In genomic region chr9:134066923-134067851, GRCh38 we compare ENCODE assay signal across 8 cellular contexts. TPM values are rescaled to one million over a fixed set of nuclear protein-coding genes. Genes with fewer than 3 reads are reported as not detected.
A peak's percentile ranks its signal among the peaks of the same experiment; 100 is the strongest.
DNase-seq lines count a peak whose midpoint lies in the region; ATAC-seq and TF ChIP-seq lines count a peak whose summit lies in the region.

No MANE protein-coding gene starts in this region.

- H3K9ac ChIP-seq in DND-41 (ENCODE audit: low read depth, low read length): peak overlapping the region; percentile 98

- H3K9me3 Mint-ChIP-seq in natural killer cell treated with Interleukin-12 subunit alpha and Interleukin-12 subunit beta and Interleukin-15 and Interleukin-18, amount 100 ng/mL, for 72 hours: no peaks in the 10 kb centered on the region

- 0% methylated on average over 26 of the region's 125 CpGs for WGBS in esophagus muscularis mucosa

- H3K79me2 ChIP-seq in DND-41 (ENCODE audit: insufficient read depth, low read length): peaks cover 53% of the 10 kb centered on the region

- peaks cover 37% of the 10 kb centered on the region for H4K20me1 ChIP-seq in DND-41 (ENCODE audit: insufficient read depth, low read length)

- peak overlapping the region; percentile 80 for H3K4me2 ChIP-seq in DND-41 (ENCODE audit: insufficient read depth, low read length)

- peaks cover 12 to 27% of the 10 kb centered on the region in 2 donors for H3K4me1 Mint-ChIP-seq in natural killer cell treated with Interleukin-12 subunit alpha and Interleukin-12 subunit beta and Interleukin-15 and Interleukin-18, amount 100 ng/mL, for 72 hours (ENCODE audit: low read depth in 2 of 2)

- no peak for TF ChIP-seq POLR2A in esophagus muscularis mucosa (IDR thresholded peaks at IDR 0.05; ENCODE audit: low read depth)

- ATAC-seq in DND-41 (ENCODE audit: insufficient read depth, low read depth) (no peak), GM21528 (IDR thresholded peaks at IDR 0.05; ENCODE audit: low FRiP score, unreplicated experiment) (peak; percentile 15)
- peak; percentile 5 to 16 for ATAC-seq in natural killer cell treated with Interleukin-12 subunit alpha and Interleukin-12 subunit beta and Interleukin-15 and Interleukin-18, amount 100 ng/mL, for 72 hours

- H3K27ac Mint-ChIP-seq in natural killer cell treated with Interleukin-12 subunit alpha and Interleukin-12 subunit beta and Interleukin-15 and Interleukin-18, amount 100 ng/mL, for 72 hours: peak overlapping the region; percentile 80 to 92

- DNase-seq in DND-41: peak; percentile 58
- peak; percentile 22 for DNase-seq in LHCN-M2 (ENCODE audit: low read depth)
- peak; percentile 45 for DNase-seq in activated CD8-positive, alpha-beta memory T cell treated with anti-CD3 and anti-CD28 coated beads, Interleukin-2, amount 50 U/mL, for 4 hours
- DNase-seq in esophagus muscularis mucosa (ENCODE audit: extremely low spot score): no peak
- DNase-seq in natural killer cell treated with Interleukin-12 subunit alpha and Interleukin-12 subunit beta and Interleukin-15 and Interleukin-18, amount 100 ng/mL, for 72 hours (ENCODE audit: low spot score): no peak
- no peak for DNase-seq in AML-193 (lab: John Stamatoyannopoulos, UW)
- no peak for DNase-seq in NK-92 (lab: John Stamatoyannopoulos, UW; ENCODE audit: unreplicated experiment)

- H3K27me3 ChIP-seq in DND-41 (ENCODE audit: insufficient read depth, low read length, poor library complexity) (peaks cover 15% of the 10 kb centered on the region), esophagus muscularis mucosa (no peaks in the 10 kb centered on the region)

- peak overlapping the region; percentile 48; the same call in 1 of the 2 replicates for H2AFZ ChIP-seq in DND-41 (ENCODE audit: low read depth, low read length)

- H3K36me3 ChIP-seq in DND-41 (ENCODE audit: insufficient read depth, low read length) (peaks cover 15% of the 10 kb centered on the region; the same call in 1 of the 2 replicates), esophagus muscularis mucosa (no peaks in the 10 kb centered on the region)

- H3K4me3 ChIP-seq in DND-41 (ENCODE audit: low read depth in 1 of 2, low read length in 2 of 2): peak overlapping the region; percentile 82 to 94; a peak in 3 of 4 replicates
- H3K4me3 ChIP-seq in esophagus muscularis mucosa: peak overlapping the region; percentile 88 to 94 (median 90)

- TF ChIP-seq CTCF in DND-41 (IDR thresholded peaks at IDR 0.05; ENCODE audit: borderline replicate concordance, extremely low read depth, low read length, poor library complexity, severe bottlenecking) (no peak), esophagus muscularis mucosa (IDR thresholded peaks at IDR 0.05) (no peak)

- H3K27ac ChIP-seq in DND-41 (ENCODE audit: low read length) (peak overlapping the region; percentile 92), esophagus muscularis mucosa (replicated peaks in 1 of 4) (peak overlapping the region; percentile 81 to 99 (median 91))

- peaks cover 0 to 8% of the 10 kb centered on the region in 2 donors for H3K27me3 Mint-ChIP-seq in natural killer cell treated with Interleukin-12 subunit alpha and Interleukin-12 subunit beta and Interleukin-15 and Interleukin-18, amount 100 ng/mL, for 72 hours

- intact Hi-C loops in esophagus muscularis mucosa (cut with DNase I): loop anchor here (2.0 to 5.0 kb wide), 2 partner anchors 65 to 96 kb away; no protein-coding TSS in a partner anchor

- peak overlapping the region; percentile 86 for H3K4me3 Mint-ChIP-seq in natural killer cell treated with Interleukin-12 subunit alpha and Interleukin-12 subunit beta and Interleukin-15 and Interleukin-18, amount 100 ng/mL, for 72 hours

- H3K9me3 ChIP-seq in DND-41 (ENCODE audit: insufficient read depth, low read length, severe bottlenecking): no peaks in the 10 kb centered on the region
- no peaks in the 10 kb centered on the region for H3K9me3 ChIP-seq in esophagus muscularis mucosa

- H3K4me1 ChIP-seq in DND-41 (ENCODE audit: insufficient read depth, low read length) (peaks cover 33% of the 10 kb centered on the region), esophagus muscularis mucosa (peaks cover 33 to 57% (median 53%) of the 10 kb centered on the region in 4 donors)

- no peaks in the 10 kb centered on the region for H3K36me3 Mint-ChIP-seq in natural killer cell treated with Interleukin-12 subunit alpha and Interleukin-12 subunit beta and Interleukin-15 and Interleukin-18, amount 100 ng/mL, for 72 hours

- TF ChIP-seq EP300 in esophagus muscularis mucosa (IDR thresholded peaks at IDR 0.05): no peak

RNA-seq across cellular contexts. Expression of gene BRD3, which starts 0.6 kb away (rescaled TPM):
- 5.3 and 6.3 TPM in 2 replicates for total RNA-seq in LHCN-M2 (2014; rRNA removed)
- polyA plus RNA-seq in LHCN-M2 (2012): 10.2 TPM
- 10 to 100 TPM; 30.0 to 38.2 (median 33.3) TPM for total RNA-seq in esophagus muscularis mucosa
- total RNA-seq in natural killer cell treated with Interleukin-12 subunit alpha and Interleukin-12 subunit beta and Interleukin-15 and Interleukin-18, amount 100 ng/mL, for 72 hours: 10 to 100 TPM; 17.8 to 19.1 TPM

RNA-seq across cellular contexts. Expression of gene BRD3OS, which starts 41.9 kb away (rescaled TPM):
- total RNA-seq in LHCN-M2 (2014; rRNA removed): 17.7 and 21.5 TPM in 2 replicates
- polyA plus RNA-seq in LHCN-M2 (2012): 15.8 TPM
- 10 to 100 TPM; 13.4 to 33.4 (median 21.7) TPM for total RNA-seq in esophagus muscularis mucosa
- total RNA-seq in natural killer cell treated with Interleukin-12 subunit alpha and Interleukin-12 subunit beta and Interleukin-15 and Interleukin-18, amount 100 ng/mL, for 72 hours: 10 to 100 TPM in 1 of 2 donors, 1 to 10 TPM in 1; 9.6 to 10.7 TPM

Comparison
In these comparisons a context has a peak if more than half of its experiments do, and no peak if none do; other contexts are left out.
1. DNase-seq: peak in DND-41 (single experiment), LHCN-M2 (single experiment) and activated CD8-positive, alpha-beta memory T cell treated with anti-CD3 and anti-CD28 coated beads, Interleukin-2, amount 50 U/mL, for 4 hours (single experiment); none in esophagus muscularis mucosa (single experiment), natural killer cell treated with Interleukin-12 subunit alpha and Interleukin-12 subunit beta and Interleukin-15 and Interleukin-18, amount 100 ng/mL, for 72 hours (single experiment), AML-193 (0 of 2) and NK-92 (single experiment).